ENCODE assay signal across 23 cellular contexts in genomic region chr7:94324380-94325120, GRCh38.
DNase-seq lines count a peak whose midpoint lies in the region; ATAC-seq and TF ChIP-seq lines count a peak whose summit lies in the region.
"Had no signal": no experiment of that assay in that cellular context is flagged by ENCODE, and none has a peak within 500 bp of the region (broad histone marks: within the 10 kb centered on the region; RNA-seq: fewer than 3 reads in every experiment).

No MANE protein-coding gene starts in this region.

- in situ Hi-C loops in astrocyte of the spinal cord (cut with HindIII; ENCODE audit: low sequenced_read_pairs), result no loop called here

- H3K4me1 Mint-ChIP-seq in T-helper 17 cell, result no peaks in the 10 kb centered on the region
- H3K4me1 Mint-ChIP-seq: activated naive CD4-positive, alpha-beta T cell treated with anti-CD3 and anti-CD28 coated beads, Interleukin-2, amount 10 ng/mL, durations not matched to agents 7 days and 5 days; CD4-positive, alpha-beta memory T cell; IgD-negative memory B cell; naive thymus-derived CD4-positive, alpha-beta T cell had no signal

- H3K4me3 Mint-ChIP-seq in T-helper 17 cell, result no peak overlapping the region
- H3K4me3 Mint-ChIP-seq: activated naive CD4-positive, alpha-beta T cell treated with anti-CD3 and anti-CD28 coated beads, Interleukin-2, amount 10 ng/mL, durations not matched to agents 7 days and 5 days; CD4-positive, alpha-beta memory T cell; IgD-negative memory B cell; naive thymus-derived CD4-positive, alpha-beta T cell; T-helper 1 cell treated with Interleukin-12 subunit alpha and Interleukin-12 subunit beta and Interleukin-4 antibody, amounts not matched to agents 30 μg/mL and 1 μg/mL, for 36 hours had no signal

- ATAC-seq in heart left ventricle (peak in 2 of 4 donors; percentile 37 to 44), left lung (peak; percentile 34), HG02759 (IDR thresholded peaks at IDR 0.05; ENCODE audit: unreplicated experiment) (no peak), T-helper 17 cell (no peak), HG03354 (IDR thresholded peaks at IDR 0.05; ENCODE audit: poor library complexity, severe bottlenecking, unreplicated experiment) (no peak)
- ATAC-seq: A549; naive thymus-derived CD4-positive, alpha-beta T cell had no signal

- H3K27me3 Mint-ChIP-seq in T-helper 17 cell, result no peaks in the 10 kb centered on the region
- H3K27me3 Mint-ChIP-seq: activated naive CD4-positive, alpha-beta T cell treated with anti-CD3 and anti-CD28 coated beads, Interleukin-2, amount 10 ng/mL, durations not matched to agents 7 days and 5 days; progenitor cell of endocrine pancreas had no signal

- no peak overlapping the region for H3K27ac Mint-ChIP-seq in T-helper 17 cell
- H3K27ac Mint-ChIP-seq: activated naive CD4-positive, alpha-beta T cell treated with anti-CD3 and anti-CD28 coated beads, Interleukin-2, amount 10 ng/mL, durations not matched to agents 7 days and 5 days; CD4-positive, alpha-beta memory T cell; IgD-negative memory B cell; naive thymus-derived CD4-positive, alpha-beta T cell; progenitor cell of endocrine pancreas; T-helper 1 cell treated with Interleukin-12 subunit alpha and Interleukin-12 subunit beta and Interleukin-4 antibody, amounts not matched to agents 30 μg/mL and 1 μg/mL, for 36 hours had no signal

- no peaks in the 10 kb centered on the region for H3K4me1 ChIP-seq in heart left ventricle
- no peaks in the 10 kb centered on the region for H3K4me1 ChIP-seq in right atrium auricular region
- H3K4me1 ChIP-seq in left lung, result no peaks in the 10 kb centered on the region
- H3K4me1 ChIP-seq in uterus, result no peaks in the 10 kb centered on the region
- H3K4me1 ChIP-seq: A549, testis had no signal

- WGBS in heart left ventricle, 4 donors, result 74 to 87% (median 83%) methylated on average over 2 of the region's 2 CpGs

- no peaks in the 10 kb centered on the region for H3K36me3 Mint-ChIP-seq in T-helper 17 cell (ENCODE audit: low read depth)
- H3K36me3 Mint-ChIP-seq: activated naive CD4-positive, alpha-beta T cell treated with anti-CD3 and anti-CD28 coated beads, Interleukin-2, amount 10 ng/mL, durations not matched to agents 7 days and 5 days; CD4-positive, alpha-beta memory T cell; IgD-negative memory B cell had no signal

- H3K27me3 ChIP-seq in heart left ventricle, result no peaks in the 10 kb centered on the region
- H3K27me3 ChIP-seq in right atrium auricular region, result no peaks in the 10 kb centered on the region
- no peaks in the 10 kb centered on the region for H3K27me3 ChIP-seq in left lung
- H3K27me3 ChIP-seq in uterus, result no peaks in the 10 kb centered on the region
- H3K27me3 ChIP-seq: testis had no signal

- no peaks in the 10 kb centered on the region for H3K36me3 ChIP-seq in heart left ventricle
- no peaks in the 10 kb centered on the region for H3K36me3 ChIP-seq in right atrium auricular region
- H3K36me3 ChIP-seq in left lung, result no peaks in the 10 kb centered on the region
- H3K36me3 ChIP-seq in uterus, result no peaks in the 10 kb centered on the region

- no peak for DNase-seq in heart left ventricle
- DNase-seq in right atrium auricular region (ENCODE audit: low spot score), result no peak
- DNase-seq in astrocyte of the spinal cord (ENCODE audit: low read depth, low spot score), result peak; percentile 64
- no peak for DNase-seq in left lung
- no peak for DNase-seq in uterus
- no peak for DNase-seq in T-helper 17 cell
- DNase-seq: activated CD4-positive, alpha-beta T cell treated with anti-CD3 and anti-CD28 coated beads, Interleukin-2, amount 50 U/mL, for 48 hours; activated naive CD4-positive, alpha-beta T cell treated with anti-CD3 and anti-CD28 coated beads, Interleukin-2, amount 10 ng/mL, durations not matched to agents 7 days and 5 days; activated T-cell treated with anti-CD3 and anti-CD28 coated beads, Interleukin-2, amount 50 U/mL, for 1 hour; CD4-positive, alpha-beta memory T cell; DMS79; naive thymus-derived CD4-positive, alpha-beta T cell; NCI-H187; NCI-H510A treated with DMSO at 0.1 percent for 48 hours; testis had no signal

- no peak overlapping the region for H3K4me3 ChIP-seq in heart left ventricle
- H3K4me3 ChIP-seq in right atrium auricular region, result no peak overlapping the region
- no peak overlapping the region for H3K4me3 ChIP-seq in astrocyte of the spinal cord (ENCODE audit: low read depth, low read length)
- no peak overlapping the region for H3K4me3 ChIP-seq in left lung
- no peak overlapping the region for H3K4me3 ChIP-seq in uterus
- H3K4me3 ChIP-seq: A549, testis had no signal

- intact Hi-C loops in heart left ventricle (cut with DNase I) (loop anchor here in 1 of 10 donors (5.0 kb wide), 1 partner anchor 43 kb away; no protein-coding TSS in a partner anchor), left lung (cut with DNase I) (no loop called here), uterus (cut with DNase I; ENCODE audit: low total_unique reads) (no loop called here)

- peak overlapping the region in 8 of 12 donors; percentile 17 to 66 (median 50) for H3K27ac ChIP-seq in heart left ventricle
- peak overlapping the region in 1 of 2 donors; percentile 59 for H3K27ac ChIP-seq in right atrium auricular region
- peak overlapping the region in 1 of 2 donors; percentile 62 for H3K27ac ChIP-seq in left lung
- peak overlapping the region; percentile 69 to 74 for H3K27ac ChIP-seq in uterus
- H3K27ac ChIP-seq: A549, HL-60, testis, VCaP had no signal

- TF ChIP-seq POLR2A in heart left ventricle (IDR thresholded peaks at IDR 0.05), result no peak
- no peak for TF ChIP-seq POLR2A in uterus (IDR thresholded peaks at IDR 0.05)

- peaks cover 0 to 18% (median 8%) of the 10 kb centered on the region in 12 donors for H3K9me3 ChIP-seq in heart left ventricle
- H3K9me3 ChIP-seq in right atrium auricular region, result peaks cover 0 to 8% of the 10 kb centered on the region in 2 donors
- peaks cover 0 to 26% of the 10 kb centered on the region in 2 donors for H3K9me3 ChIP-seq in left lung
- H3K9me3 ChIP-seq in uterus, result no peaks in the 10 kb centered on the region
- no peaks in the 10 kb centered on the region for H3K9me3 ChIP-seq in T-helper 17 cell (ENCODE audit: control insufficient read depth, low read length, poor library complexity, severe bottlenecking)
- H3K9me3 ChIP-seq: testis had no signal

- TF ChIP-seq CTCF in heart left ventricle (IDR thresholded peaks at IDR 0.05) (no peak), right atrium auricular region (IDR thresholded peaks at IDR 0.05) (no peak), astrocyte of the spinal cord (IDR thresholded peaks at IDR 0.05; ENCODE audit: low read depth, low read length) (no peak), left lung (IDR thresholded peaks at IDR 0.05) (no peak), uterus (IDR thresholded peaks at IDR 0.05) (no peak)
